ENCODE assay signal across 24 cellular contexts in the genomic region with DNA sequence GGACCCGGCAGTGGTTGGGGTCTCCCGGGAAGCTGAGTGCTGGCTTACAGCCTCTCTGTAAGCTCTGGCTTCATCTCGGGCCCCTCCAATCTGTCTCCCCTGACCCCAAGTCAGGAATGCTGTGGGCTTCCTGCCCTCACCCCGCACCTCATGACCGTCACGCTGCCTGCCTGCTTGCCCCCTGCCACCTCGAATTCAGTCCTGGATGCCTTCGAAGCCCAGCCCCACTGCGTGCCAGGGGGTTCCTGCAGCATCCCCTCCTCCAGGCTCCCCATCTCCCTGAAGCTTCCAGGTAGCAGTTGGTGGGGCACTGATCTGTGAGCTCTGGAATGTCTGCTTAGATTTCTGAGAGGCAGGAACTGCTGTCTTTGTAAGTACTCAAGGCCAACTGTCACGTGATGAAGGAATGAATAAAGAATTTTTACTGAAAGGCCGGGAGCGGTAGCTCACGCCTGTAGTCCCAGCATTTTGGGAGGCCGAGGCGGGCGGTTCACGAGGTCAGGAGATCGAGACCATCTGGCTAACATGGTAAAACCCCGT. TPM values are rescaled to one million over a fixed set of nuclear protein-coding genes. Genes with fewer than 3 reads are reported as not detected.
DNase-seq lines count a peak whose midpoint lies in the region; ATAC-seq and TF ChIP-seq lines count a peak whose summit lies in the region.
"Had no signal": no experiment of that assay in that cellular context is flagged by ENCODE, and none has a peak within 500 bp of the region (broad histone marks: within the 10 kb centered on the region; RNA-seq: fewer than 3 reads in every experiment).

No MANE protein-coding gene starts in this region.

- no peak for TF ChIP-seq POLR2A in gastrocnemius medialis (IDR thresholded peaks at IDR 0.05)

- H3K27me3 ChIP-seq in iPS-20b (ENCODE audit: insufficient read depth, low read length) (no peaks in the 10 kb centered on the region), gastrocnemius medialis (no peaks in the 10 kb centered on the region)
- H3K27me3 ChIP-seq: body of pancreas, hepatocyte, upper lobe of left lung had no signal

- no peak overlapping the region for H3K27ac ChIP-seq in iPS-20b (ENCODE audit: low read length)
- H3K27ac ChIP-seq in gastrocnemius medialis = no peak overlapping the region
- H3K27ac ChIP-seq: hepatocyte, SK-N-MC had no signal

- H3K4me3 Mint-ChIP-seq in activated T-cell treated with anti-CD3 and anti-CD28 coated beads, Interleukin-2, amount 50 U/mL, for 24 hours = no peak overlapping the region
- no peak overlapping the region for H3K4me3 Mint-ChIP-seq in T-helper 17 cell
- no peak overlapping the region for H3K4me3 Mint-ChIP-seq in progenitor cell of endocrine pancreas (ENCODE audit: low read depth)
- H3K4me3 Mint-ChIP-seq: activated CD4-positive, alpha-beta T cell treated with anti-CD3 and anti-CD28 coated beads, Interleukin-2, amount 10 ng/mL, durations not matched to agents 24 days and 14 days; activated naive CD4-positive, alpha-beta T cell treated with anti-CD3 and anti-CD28 coated beads, Interleukin-2, amount 50 U/mL, for 24 hours had no signal

- peaks cover 24% of the 10 kb centered on the region for H3K36me3 Mint-ChIP-seq in activated T-cell treated with anti-CD3 and anti-CD28 coated beads, Interleukin-2, amount 50 U/mL, for 24 hours (ENCODE audit: low read depth)
- H3K36me3 Mint-ChIP-seq in T-helper 17 cell (ENCODE audit: low read depth) (no peaks in the 10 kb centered on the region), progenitor cell of endocrine pancreas (ENCODE audit: insufficient read depth) (peaks cover 7% of the 10 kb centered on the region)

- peak overlapping the region; percentile 9 for H3K27ac Mint-ChIP-seq in activated T-cell treated with anti-CD3 and anti-CD28 coated beads, Interleukin-2, amount 50 U/mL, for 24 hours
- H3K27ac Mint-ChIP-seq in T-helper 17 cell (peak overlapping the region; percentile 21), progenitor cell of endocrine pancreas (peak overlapping the region; percentile 56)
- H3K27ac Mint-ChIP-seq: activated CD4-positive, alpha-beta T cell treated with anti-CD3 and anti-CD28 coated beads, Interleukin-2, amount 10 ng/mL, durations not matched to agents 24 days and 14 days; activated naive CD4-positive, alpha-beta T cell treated with anti-CD3 and anti-CD28 coated beads, Interleukin-2, amount 50 U/mL, for 24 hours had no signal

- ATAC-seq in T-helper 17 cell (no peak), gastrocnemius medialis (no peak), HG02588 (IDR thresholded peaks at IDR 0.05; ENCODE audit: unreplicated experiment) (no peak)
- ATAC-seq: body of pancreas had no signal

- H3K36me3 ChIP-seq in iPS-20b (ENCODE audit: insufficient read depth, low read depth, low read length) (no peaks in the 10 kb centered on the region; the same call in 1 of the 2 replicates), gastrocnemius medialis (no peaks in the 10 kb centered on the region)
- H3K36me3 ChIP-seq: upper lobe of left lung had no signal

- peak overlapping the region; percentile 34; the same call in 1 of the 2 replicates for H3K9ac ChIP-seq in iPS-20b (ENCODE audit: low read depth, low read length)

- no peaks in the 10 kb centered on the region for H3K27me3 Mint-ChIP-seq in activated T-cell treated with anti-CD3 and anti-CD28 coated beads, Interleukin-2, amount 50 U/mL, for 24 hours
- no peaks in the 10 kb centered on the region for H3K27me3 Mint-ChIP-seq in T-helper 17 cell
- no peaks in the 10 kb centered on the region for H3K27me3 Mint-ChIP-seq in progenitor cell of endocrine pancreas
- H3K27me3 Mint-ChIP-seq: activated CD4-positive, alpha-beta T cell treated with anti-CD3 and anti-CD28 coated beads, Interleukin-2, amount 10 ng/mL, durations not matched to agents 24 days and 14 days; activated naive CD4-positive, alpha-beta T cell treated with anti-CD3 and anti-CD28 coated beads, Interleukin-2, amount 50 U/mL, for 24 hours had no signal

- H3K9me3 ChIP-seq in T-helper 17 cell (ENCODE audit: control insufficient read depth, low read length, poor library complexity, severe bottlenecking) = no peaks in the 10 kb centered on the region
- no peaks in the 10 kb centered on the region for H3K9me3 ChIP-seq in iPS-20b (ENCODE audit: insufficient read depth, low read depth, low read length)
- no peaks in the 10 kb centered on the region for H3K9me3 ChIP-seq in gastrocnemius medialis
- H3K9me3 ChIP-seq: body of pancreas, upper lobe of left lung had no signal

- H3K4me1 Mint-ChIP-seq in activated T-cell treated with anti-CD3 and anti-CD28 coated beads, Interleukin-2, amount 50 U/mL, for 24 hours (ENCODE audit: low read depth) = peaks cover 44% of the 10 kb centered on the region
- H3K4me1 Mint-ChIP-seq in T-helper 17 cell (peaks cover 30% of the 10 kb centered on the region), progenitor cell of endocrine pancreas (ENCODE audit: low read depth) (peaks cover 19% of the 10 kb centered on the region)

- H3K9me3 Mint-ChIP-seq in activated T-cell treated with anti-CD3 and anti-CD28 coated beads, Interleukin-2, amount 50 U/mL, for 24 hours = no peaks in the 10 kb centered on the region
- no peaks in the 10 kb centered on the region for H3K9me3 Mint-ChIP-seq in progenitor cell of endocrine pancreas (ENCODE audit: low read depth)
- H3K9me3 Mint-ChIP-seq: activated naive CD4-positive, alpha-beta T cell treated with anti-CD3 and anti-CD28 coated beads, Interleukin-2, amount 50 U/mL, for 24 hours had no signal

- TF ChIP-seq CTCF in progenitor cell of endocrine pancreas (IDR thresholded peaks at IDR 0.05; ENCODE audit: unreplicated experiment) = no peak
- no peak for TF ChIP-seq CTCF in gastrocnemius medialis (IDR thresholded peaks at IDR 0.05 in 4 of 5, conservative IDR thresholded peaks at IDR 0.05 in 1 of 5)

- H3K4me1 ChIP-seq in iPS-20b (ENCODE audit: insufficient read depth, low read length) = 0 out of 2 replicates have a peak, but pooled peaks cover 6% of the 10 kb centered on the region
- H3K4me1 ChIP-seq in gastrocnemius medialis = peaks cover 0 to 5% of the 10 kb centered on the region in 2 donors

- intact Hi-C loops in gastrocnemius medialis (cut with DNase I; ENCODE audit: low total_unique reads) = no loop called here

- in situ Hi-C loops in gastrocnemius medialis (cut with MboI; ENCODE audit: low sequenced_read_pairs in 4 of 4) = loop anchor here in 1 of 4 donors (10.0 kb wide), 1 partner anchor 209 kb away; no protein-coding TSS in a partner anchor

- no peak for DNase-seq in activated T-cell treated with anti-CD3 and anti-CD28 coated beads, Interleukin-2, amount 50 U/mL, for 24 hours
- DNase-seq in activated T-cell treated with anti-CD3 and anti-CD28 coated beads, Interleukin-2, amount 50 U/mL, for 1 hour = no peak
- DNase-seq in T-helper 17 cell (no peak), progenitor cell of endocrine pancreas (ENCODE audit: low spot score, unreplicated experiment) (no peak), gastrocnemius medialis (no peak), NK-92 (lab: John Stamatoyannopoulos, UW; ENCODE audit: unreplicated experiment) (no peak)
- DNase-seq: activated CD4-positive, alpha-beta T cell treated with anti-CD3 and anti-CD28 coated beads, Interleukin-2, amount 10 ng/mL, durations not matched to agents 24 days and 14 days; AML-193; DMS79; effector CD8-positive, alpha-beta T cell; erythroblast; NCI-H1048; NCI-H1930; NCI-H526 treated with DMSO at 0.1 percent for 48 hours; occipital lobe; stimulated activated CD8-positive, alpha-beta memory T cell treated with anti-CD3 and anti-CD28 coated beads, Interleukin-4, amount 100 ng/mL, for 48 hours; T-helper 2 cell had no signal

- H3K4me3 ChIP-seq in iPS-20b (ENCODE audit: low read length) (no peak overlapping the region), gastrocnemius medialis (no peak overlapping the region)
- H3K4me3 ChIP-seq: body of pancreas, hepatocyte, SK-N-MC, upper lobe of left lung had no signal

RNA-seq across cellular contexts. Expression of a gene that starts 6.5 kb away (rescaled TPM):
- 1 to 10 TPM; 3.5 to 7.1 TPM for total RNA-seq in T-helper 17 cell
- 33.8 and 43.9 TPM in 2 replicates for total RNA-seq in progenitor cell of endocrine pancreas
- 1 to 10 TPM in 1 of 4 donors, under 1 TPM in 2, not detected in 1; 0.46 to 4.9 (median 0.85) TPM for total RNA-seq in gastrocnemius medialis

RNA-seq across cellular contexts. Expression of a gene that starts 6.9 kb away (rescaled TPM):
- total RNA-seq in T-helper 17 cell = 1,000 to 10,000 TPM; 1,730 to 1,784 TPM
- total RNA-seq in progenitor cell of endocrine pancreas = 807 and 898 TPM in 2 replicates
- total RNA-seq in gastrocnemius medialis = 1,000 to 10,000 TPM in 1 of 4 donors, 100 to 1,000 TPM in 3; 884 to 1,266 (median 965) TPM

RNA-seq across cellular contexts. Expression of a gene that starts 43.5 kb away (rescaled TPM):
- total RNA-seq in T-helper 17 cell = 10 to 100 TPM; 16.8 to 18.7 TPM
- total RNA-seq in progenitor cell of endocrine pancreas = 22.7 and 24.5 TPM in 2 replicates
- total RNA-seq in gastrocnemius medialis = 10 to 100 TPM; 23.0 to 42.5 (median 34.7) TPM
